10 cellular contexts compared by ENCODE assay signal in genomic region chr18:44723973-44724778, GRCh38. TPM values are rescaled to one million over a fixed set of nuclear protein-coding genes. Genes with fewer than 3 reads are reported as not detected.
A peak's percentile ranks its signal among the peaks of the same experiment; 100 is the strongest.
DNase-seq lines count a peak whose midpoint lies in the region; ATAC-seq and TF ChIP-seq lines count a peak whose summit lies in the region.
"Had no signal": no experiment of that assay in that cellular context is flagged by ENCODE, and none has a peak within 500 bp of the region (broad histone marks: within the 10 kb centered on the region; RNA-seq: fewer than 3 reads in every experiment).

No MANE protein-coding gene starts in this region.

- no peaks in the 10 kb centered on the region for H3K27me3 ChIP-seq in gastrocnemius medialis

- no peaks in the 10 kb centered on the region for H3K9me3 ChIP-seq in OCI-LY7 (ENCODE audit: low read length)
- no peaks in the 10 kb centered on the region for H3K9me3 ChIP-seq in gastrocnemius medialis

- peak overlapping the region; percentile 85; the same call in 1 of the 2 replicates for H2AFZ ChIP-seq in OCI-LY7 (ENCODE audit: low read length)

- H3K4me1 ChIP-seq in OCI-LY7 (ENCODE audit: insufficient read depth, low read length, poor library complexity, severe bottlenecking) (peaks cover 54% of the 10 kb centered on the region), gastrocnemius medialis (peaks cover 65 to 77% of the 10 kb centered on the region in 2 donors)

- no TSS peak for BruUV-seq in OCI-LY7 (replicated peaks; lab: Mats Ljungman, UMichigan)

- TF ChIP-seq CTCF in OCI-LY7 (conservative IDR thresholded peaks at IDR 0.05; ENCODE audit: low read length) = no peak
- no peak for TF ChIP-seq CTCF in gastrocnemius medialis (IDR thresholded peaks at IDR 0.05 in 4 of 5, conservative IDR thresholded peaks at IDR 0.05 in 1 of 5)

- H3K4me3 ChIP-seq in OCI-LY7 (ENCODE audit: low read depth, low read length, poor library complexity, severe bottlenecking) = no peak overlapping the region
- H3K4me3 ChIP-seq in gastrocnemius medialis = no peak overlapping the region

- no peaks in the 10 kb centered on the region for H3K27me3 Mint-ChIP-seq in effector memory CD8-positive, alpha-beta T cell

- DNase-seq in OCI-LY7 (ENCODE audit: low spot score) (no peak), gastrocnemius medialis (no peak), NCI-H748 (lab: John Stamatoyannopoulos, UW; ENCODE audit: unreplicated experiment) (no peak), NCI-H2029 (lab: John Stamatoyannopoulos, UW) (no peak)
- no peak for DNase-seq in effector memory CD8-positive, alpha-beta T cell
- no peak for DNase-seq in effector CD8-positive, alpha-beta T cell (lab: John Stamatoyannopoulos, UW)
- DNase-seq: NCI-H510A treated with DMSO at 0.1 percent for 48 hours had no signal

- ATAC-seq in GM18502 (IDR thresholded peaks at IDR 0.05; ENCODE audit: poor library complexity, unreplicated experiment) (peak; percentile 23), gastrocnemius medialis (no peak), HG03571 (IDR thresholded peaks at IDR 0.05; ENCODE audit: unreplicated experiment) (no peak)
- no peak for ATAC-seq in effector memory CD8-positive, alpha-beta T cell (replicated peaks)

- POLR2A ChIA-PET in OCI-LY7 (lab: Charles Lee) = interaction anchor here (0.7 to 1.6 kb wide), 4 partner anchors 10 to 658 kb away, joined by 3 to 4 read pairs (median 3); no protein-coding TSS in a partner anchor

- peaks cover 56 to 73% of the 10 kb centered on the region in 2 donors for H3K4me1 Mint-ChIP-seq in effector memory CD8-positive, alpha-beta T cell (ENCODE audit: low read depth in 2 of 2)

- no peaks in the 10 kb centered on the region for H3K9me3 Mint-ChIP-seq in effector memory CD8-positive, alpha-beta T cell

- intact Hi-C loops in OCI-LY7 (cut with micrococcal nuclease; ENCODE audit: unreplicated experiment) (loop anchor here (2.0 kb wide), 1 partner anchor 35 kb away; no protein-coding TSS in a partner anchor), gastrocnemius medialis (cut with DNase I; ENCODE audit: low total_unique reads) (no loop called here)

- TF ChIP-seq POLR2A in gastrocnemius medialis (IDR thresholded peaks at IDR 0.05) = no peak

- H3K79me2 ChIP-seq in OCI-LY7 (ENCODE audit: insufficient read depth, low read depth, low read length) = no peaks in the 10 kb centered on the region

- CTCF ChIA-PET in OCI-LY7 (lab: Charles Lee; ENCODE audit: unreplicated experiment) = no interaction called here

- no peak overlapping the region for H3K27ac ChIP-seq in OCI-LY7 (ENCODE audit: low read depth, low read length, poor library complexity, severe bottlenecking)
- H3K27ac ChIP-seq in gastrocnemius medialis = peak overlapping the region; percentile 58 to 79 (median 72)
- H3K27ac ChIP-seq: VCaP had no signal

- peak overlapping the region; percentile 82 to 86 for H3K27ac Mint-ChIP-seq in effector memory CD8-positive, alpha-beta T cell

- H3K4me2 ChIP-seq in OCI-LY7 (ENCODE audit: low read length) = peak overlapping the region; percentile 73

- no peaks in the 10 kb centered on the region for H3K9me2 ChIP-seq in OCI-LY7 (ENCODE audit: insufficient read depth, low read length)

- in situ Hi-C loops in gastrocnemius medialis (cut with MboI; ENCODE audit: low sequenced_read_pairs in 4 of 4) = no loop called here

- H4K20me1 ChIP-seq in OCI-LY7 (ENCODE audit: insufficient read depth, low read length) = no peaks in the 10 kb centered on the region

- no peaks in the 10 kb centered on the region for H3K36me3 ChIP-seq in OCI-LY7 (ENCODE audit: insufficient read depth, low read length)
- H3K36me3 ChIP-seq in gastrocnemius medialis = no peaks in the 10 kb centered on the region

- H3K36me3 Mint-ChIP-seq in effector memory CD8-positive, alpha-beta T cell (ENCODE audit: insufficient read depth) = no peaks in the 10 kb centered on the region

- peak overlapping the region; percentile 19 to 34 for H3K4me3 Mint-ChIP-seq in effector memory CD8-positive, alpha-beta T cell

RNA-seq across cellular contexts. Expression of gene SETBP1, which starts 43.5 kb away (rescaled TPM):
- 2.4 and 2.6 TPM in 2 replicates for total RNA-seq in OCI-LY7 (2014; rRNA removed; shearing (Covaris generic))
- total RNA-seq in OCI-LY7 (2022) (8.1 and 9.1 TPM in 2 replicates), gastrocnemius medialis (10 to 100 TPM in 3 of 4 donors, 1 to 10 TPM in 1; 9.2 to 20.0 (median 15.3) TPM)
